ENCODE assay signal across 8 cellular contexts in genomic region chr16:27972500-27972899, GRCh38.
DNase-seq lines count a peak whose midpoint lies in the region; ATAC-seq and TF ChIP-seq lines count a peak whose summit lies in the region.

No MANE protein-coding gene starts in this region.

- no peaks in the 10 kb centered on the region for H3K79me2 ChIP-seq in neural progenitor cell (ENCODE audit: low read depth)

- H3K4me1 ChIP-seq in neural progenitor cell = no peaks in the 10 kb centered on the region

- DNase-seq in GF-D8 (lab: John Stamatoyannopoulos, UW) (peak; percentile 29), NCI-H1417 treated with DMSO at 0.1 percent for 48 hours (lab: John Stamatoyannopoulos, UW) (peak; percentile 5), erythroblast (lab: John Stamatoyannopoulos, UW) (peak; percentile 28 to 45), neural progenitor cell (ENCODE audit: low spot score) (peak; percentile 76)
- DNase-seq in activated CD4-positive, alpha-beta T cell treated with anti-CD3 and anti-CD28 coated beads for 48 hours = peak; percentile 57

- TF ChIP-seq CTCF in 22Rv1 (IDR thresholded peaks at IDR 0.05) = peak; percentile 79
- peak; percentile 77 for TF ChIP-seq CTCF in neural progenitor cell (IDR thresholded peaks at IDR 0.05)

- TF ChIP-seq POLR2A in erythroblast (IDR thresholded peaks at IDR 0.05; ENCODE audit: low read length) = no peak

- no peaks in the 10 kb centered on the region for H3K36me3 Mint-ChIP-seq in neural progenitor cell

- H3K4me2 ChIP-seq in neural progenitor cell = no peak overlapping the region

- no peak overlapping the region for H3K9ac ChIP-seq in neural progenitor cell

- no peaks in the 10 kb centered on the region for H3K9me3 Mint-ChIP-seq in neural progenitor cell

- no peak overlapping the region for H2AFZ ChIP-seq in neural progenitor cell (replicated peaks)

- no peaks in the 10 kb centered on the region for H4K20me1 ChIP-seq in neural progenitor cell (ENCODE audit: low read depth)

- no peaks in the 10 kb centered on the region for H3F3A ChIP-seq in neural progenitor cell (ENCODE audit: low read depth)

- H3K27ac ChIP-seq in 22Rv1 (no peak overlapping the region), neural progenitor cell (no peak overlapping the region)

- H3K27me3 Mint-ChIP-seq in neural progenitor cell (ENCODE audit: insufficient read depth, low read depth) = peaks cover 9% of the 10 kb centered on the region

- peaks cover 19% of the 10 kb centered on the region for H3K27me3 ChIP-seq in neural progenitor cell

- no peak overlapping the region for H3K27ac Mint-ChIP-seq in neural progenitor cell

- ATAC-seq in GM21390 (IDR thresholded peaks at IDR 0.05; ENCODE audit: unreplicated experiment) (no peak), HG03457 (IDR thresholded peaks at IDR 0.05; ENCODE audit: unreplicated experiment) (no peak)

- no peaks in the 10 kb centered on the region for H3K9me3 ChIP-seq in neural progenitor cell (ENCODE audit: low read depth)

- H3K4me3 Mint-ChIP-seq in neural progenitor cell = no peak overlapping the region

- H3K4me3 ChIP-seq in neural progenitor cell = no peak overlapping the region

- no peaks in the 10 kb centered on the region for H3K4me1 Mint-ChIP-seq in neural progenitor cell

- no peaks in the 10 kb centered on the region for H3K36me3 ChIP-seq in neural progenitor cell

Comparison
In these comparisons a context has a peak if more than half of its experiments do, and no peak if none do; other contexts are left out.
1. DNase-seq: peak in every context shown above with its lines; median percentile 76 in neural progenitor cell; 57 in activated CD4-positive, alpha-beta T cell treated with anti-CD3 and anti-CD28 coated beads for 48 hours; 36 in erythroblast; 29 in GF-D8; 5 in NCI-H1417 treated with DMSO at 0.1 percent for 48 hours.